In the genomic region with DNA sequence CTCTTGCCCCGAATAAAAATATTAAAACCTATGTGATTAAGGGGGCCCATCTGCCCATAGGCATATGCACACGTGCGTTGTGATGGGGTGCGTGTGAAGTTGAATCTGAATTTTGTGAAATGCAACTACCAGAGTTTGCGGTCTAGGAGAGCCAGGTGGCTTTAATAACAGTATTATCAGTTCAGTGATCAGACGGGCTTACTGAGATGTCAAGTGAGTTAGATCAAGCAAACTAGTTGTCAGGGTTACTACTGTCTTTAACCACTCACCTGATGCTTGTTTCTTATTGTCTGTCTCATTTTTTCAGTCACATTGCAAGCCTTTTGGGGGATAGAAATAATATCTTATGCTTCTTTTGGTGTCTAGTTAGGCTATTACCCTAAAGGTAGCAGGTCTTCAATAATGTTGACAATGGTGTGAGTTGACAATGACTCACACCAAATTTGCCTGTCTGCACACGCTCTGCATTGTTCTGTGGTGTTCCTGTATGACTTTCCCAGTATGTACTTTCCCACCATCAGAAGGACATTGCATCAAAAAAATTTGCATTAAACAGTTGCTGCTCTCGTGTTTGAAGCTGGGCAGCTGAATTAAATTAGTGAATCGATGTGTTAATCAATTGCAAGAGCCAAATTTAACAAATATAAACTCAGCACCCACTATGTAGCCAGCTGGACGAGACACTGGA, we compare ENCODE assay signal across 13 cellular contexts.
DNase-seq lines count a peak whose midpoint lies in the region; ATAC-seq, FAIRE-seq and TF ChIP-seq lines count a peak whose summit lies in the region.
"Had no signal": no experiment of that assay in that cellular context is flagged by ENCODE, and none has a peak within 500 bp of the region (broad histone marks: within the 10 kb centered on the region; RNA-seq: fewer than 3 reads in every experiment).

No MANE protein-coding gene starts in this region.

- no peaks in the 10 kb centered on the region for H3K27me3 ChIP-seq in endothelial cell of umbilical vein (ENCODE audit: control insufficient read depth in 2 of 2, insufficient read depth in 2 of 2, low read length in 2 of 2)
- H3K27me3 ChIP-seq in smooth muscle cell (ENCODE audit: low read depth) = no peaks in the 10 kb centered on the region
- no peaks in the 10 kb centered on the region for H3K27me3 ChIP-seq in H7 (ENCODE audit: control insufficient read depth, insufficient read depth, low read length)
- H3K27me3 ChIP-seq: Peyer's patch had no signal

- H3K4me1 ChIP-seq in endothelial cell of umbilical vein (ENCODE audit: control insufficient read depth, extremely low read depth, insufficient read depth, low read length) (peaks cover 20% of the 10 kb centered on the region), smooth muscle cell (ENCODE audit: low read depth) (no peaks in the 10 kb centered on the region)

- H4K20me1 ChIP-seq in endothelial cell of umbilical vein (replicated peaks; ENCODE audit: control insufficient read depth, extremely low read depth, insufficient read depth, low read length) (no peaks in the 10 kb centered on the region), smooth muscle cell (ENCODE audit: low read depth) (no peaks in the 10 kb centered on the region)

- no peak overlapping the region for H3K4me3 ChIP-seq in endothelial cell of umbilical vein (replicated peaks in 1 of 3; ENCODE audit: insufficient read depth in 1 of 3, low read depth in 1 of 3, low read length in 3 of 3)
- no peak overlapping the region for H3K4me3 ChIP-seq in smooth muscle cell
- H3K4me3 ChIP-seq in H7 (ENCODE audit: insufficient read depth, low read depth, low read length) = no peak overlapping the region
- H3K4me3 ChIP-seq: Peyer's patch had no signal

- no peak for TF ChIP-seq CTCF in endothelial cell of umbilical vein (IDR thresholded peaks at IDR 0.05; ENCODE audit: extremely low read depth in 1 of 2, insufficient read depth in 1 of 2, low read depth in 1 of 2, low read length in 2 of 2)
- TF ChIP-seq CTCF in smooth muscle cell (IDR thresholded peaks at IDR 0.05; ENCODE audit: borderline replicate concordance, insufficient read depth, poor library complexity, severe bottlenecking) = no peak

- intact Hi-C loops in endothelial cell of umbilical vein (cut with micrococcal nuclease) = loop anchor here (2.0 kb wide), 1 partner anchor 19 kb away; no protein-coding TSS in a partner anchor

- CTCF ChIA-PET in endothelial cell of umbilical vein (lab: Charles Lee) = no interaction called here

- FAIRE-seq in endothelial cell of umbilical vein (lab: Jason Lieb, UNC) = peak; percentile 87

- H3K36me3 ChIP-seq in endothelial cell of umbilical vein (ENCODE audit: control insufficient read depth in 2 of 2, extremely low read depth in 1 of 2, insufficient read depth in 2 of 2, low read length in 2 of 2) = peaks cover 0 to 5% of the 10 kb centered on the region in 2 experiments
- H3K36me3 ChIP-seq in smooth muscle cell (ENCODE audit: low read depth) = no peaks in the 10 kb centered on the region
- no peaks in the 10 kb centered on the region for H3K36me3 ChIP-seq in H7 (replicated peaks; ENCODE audit: control insufficient read depth, insufficient read depth, low read length)
- H3K36me3 ChIP-seq: Peyer's patch had no signal

- peak overlapping the region; percentile 80 for H3K27ac ChIP-seq in endothelial cell of umbilical vein (ENCODE audit: insufficient read depth, low read depth, low read length)
- peak overlapping the region; percentile 73 for H3K27ac ChIP-seq in smooth muscle cell (ENCODE audit: low read depth)
- H3K27ac ChIP-seq: 22Rv1 had no signal

- no peak overlapping the region for H2AFZ ChIP-seq in endothelial cell of umbilical vein (ENCODE audit: low read depth, low read length)
- no peak overlapping the region for H2AFZ ChIP-seq in smooth muscle cell (ENCODE audit: low read depth)

- no peak for ATAC-seq in GM19455 (IDR thresholded peaks at IDR 0.05; ENCODE audit: unreplicated experiment)
- ATAC-seq: left colon had no signal

- H3K4me2 ChIP-seq in endothelial cell of umbilical vein (ENCODE audit: insufficient read depth, low read length) = peak overlapping the region; percentile 2
- H3K4me2 ChIP-seq in smooth muscle cell = no peak overlapping the region

- H3K9me3 ChIP-seq in endothelial cell of umbilical vein (replicated peaks; ENCODE audit: control insufficient read depth, insufficient read depth, low read length) (no peaks in the 10 kb centered on the region), smooth muscle cell (replicated peaks; ENCODE audit: low read depth) (no peaks in the 10 kb centered on the region)
- H3K9me3 ChIP-seq: Peyer's patch had no signal

- dilution Hi-C loops in endothelial cell of umbilical vein (cut with MboI; ENCODE audit: extremely low pct_ligation_motif_present, low sequenced_read_pairs) = no loop called here

- no TSS peak for BruUV-seq in endothelial cell of umbilical vein (replicated peaks; lab: Mats Ljungman, UMichigan)

- no peak overlapping the region for H3K9ac ChIP-seq in endothelial cell of umbilical vein (replicated peaks; ENCODE audit: extremely low read depth, insufficient read depth, low read length)
- no peak overlapping the region for H3K9ac ChIP-seq in smooth muscle cell (ENCODE audit: low read depth)

- H3K79me2 ChIP-seq in endothelial cell of umbilical vein (ENCODE audit: control insufficient read depth, insufficient read depth, low read length) (peaks cover 28% of the 10 kb centered on the region), smooth muscle cell (ENCODE audit: low read depth) (no peaks in the 10 kb centered on the region)

- H3K9me1 ChIP-seq in endothelial cell of umbilical vein (replicated peaks; ENCODE audit: control insufficient read depth, extremely low read depth, insufficient read depth, low read length) = no peaks in the 10 kb centered on the region

- no peaks in the 10 kb centered on the region for H3F3A ChIP-seq in smooth muscle cell (ENCODE audit: low read depth)

- POLR2A ChIA-PET in endothelial cell of umbilical vein (lab: Charles Lee) = no interaction called here

- 75% methylated on average over 10 of the region's 10 CpGs for WGBS in smooth muscle cell (ENCODE audit: low lambda C conversion rate)

- peak; percentile 44 for DNase-seq in DMS153 (lab: John Stamatoyannopoulos, UW)
- DNase-seq in DMS153 treated with DMSO at 0.1 percent for 48 hours (lab: John Stamatoyannopoulos, UW; ENCODE audit: unreplicated experiment) = no peak
- DNase-seq in NCI-H146 (lab: John Stamatoyannopoulos, UW) = peak; percentile 51
- DNase-seq in endothelial cell of umbilical vein (ENCODE audit: low read depth, low spot score) = peak; percentile 87
- no peak for DNase-seq in smooth muscle cell (lab: John Stamatoyannopoulos, UW; ENCODE audit: unreplicated experiment)
- no peak for DNase-seq in NCI-H446 (lab: John Stamatoyannopoulos, UW)
- DNase-seq in H7 = no peak
- DNase-seq: DND-41; left colon; Peyer's patch; stimulated activated CD4-positive, alpha-beta T cell treated with anti-CD3 and anti-CD28 coated beads, Interleukin-2, amount 100 ng/mL, for 48 hours had no signal

- no peak for TF ChIP-seq POLR2A in endothelial cell of umbilical vein (IDR thresholded peaks at IDR 0.05; ENCODE audit: low read depth, low read length)

TF ChIP-seq in endothelial cell of umbilical vein, 7 proteins besides CTCF, POLR2A, EP300 and RAD21:
- TF ChIP-seq EZH2 (IDR thresholded peaks at IDR 0.05; ENCODE audit: borderline replicate concordance, low read depth, low read length, severe bottlenecking) (no peak), JUN (IDR thresholded peaks at IDR 0.05; ENCODE audit: borderline replicate concordance, insufficient read depth, insufficient read length, low read depth) (peak; percentile 89), POLR2AphosphoS5 (IDR thresholded peaks at IDR 0.05; ENCODE audit: insufficient read depth, low read depth, low read length) (no peak), FOS (IDR thresholded peaks at IDR 0.05; ENCODE audit: borderline replicate concordance, insufficient read depth, low read length) (peak; percentile 82), GATA2 (IDR thresholded peaks at IDR 0.05; ENCODE audit: insufficient read depth, insufficient read length, low read depth, low read length) (peak; percentile 66), MYC (IDR thresholded peaks at IDR 0.05; ENCODE audit: low read depth, low read length) (no peak)
- TF ChIP-seq, protein P1, sequence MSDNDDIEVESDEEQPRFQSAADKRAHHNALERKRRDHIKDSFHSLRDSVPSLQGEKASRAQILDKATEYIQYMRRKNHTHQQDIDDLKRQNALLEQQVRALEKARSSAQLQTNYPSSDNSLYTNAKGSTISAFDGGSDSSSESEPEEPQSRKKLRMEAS (IDR thresholded peaks at IDR 0.05; ENCODE audit: insufficient read depth, insufficient read length) = no peak

Comparison
In these comparisons a context has a peak if more than half of its experiments do, and no peak if none do; other contexts are left out.
1. DNase-seq: peak in DMS153 (single experiment), NCI-H146 (single experiment) and endothelial cell of umbilical vein (single experiment); none in DMS153 treated with DMSO at 0.1 percent for 48 hours (single experiment), smooth muscle cell (single experiment), NCI-H446 (0 of 2) and H7 (single experiment).